Comparison of ENCODE assay signal across 2 cellular contexts in the genomic region with DNA sequence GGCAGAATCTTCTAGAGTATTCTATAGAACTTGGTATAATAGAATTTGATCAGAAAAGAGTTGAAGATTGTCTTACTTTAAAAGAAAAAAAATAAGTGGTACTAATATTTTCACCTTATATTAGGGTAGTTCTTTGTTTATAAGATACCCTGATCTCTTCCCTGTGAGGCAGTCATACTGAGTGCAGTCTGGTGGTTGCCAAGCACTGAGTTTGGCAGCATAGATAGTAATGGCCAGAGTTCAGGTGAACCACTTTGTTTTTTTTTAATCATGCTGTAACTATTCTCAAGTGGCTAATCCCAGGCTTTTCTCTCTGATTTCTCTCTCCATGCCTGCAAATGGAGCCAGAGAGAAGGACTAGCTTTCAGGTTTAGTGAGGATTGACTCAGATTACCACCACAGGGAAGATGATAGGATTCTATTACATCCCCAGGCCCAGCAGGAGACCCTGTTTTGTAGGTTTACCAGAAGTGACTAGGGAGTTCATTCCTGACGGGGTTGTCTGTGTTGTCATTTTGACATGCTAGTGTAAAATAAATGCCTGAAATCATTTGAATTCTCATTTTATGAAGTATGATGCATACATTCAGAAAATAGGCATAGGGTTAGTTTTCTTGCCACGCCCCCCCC.
TF ChIP-seq lines count a peak whose summit lies in the region.

No MANE protein-coding gene starts in this region.

TF ChIP-seq in GM23338, 12 proteins besides CTCF, POLR2A, EP300 and RAD21 (continues in another document):
- TF ChIP-seq, protein P1, sequence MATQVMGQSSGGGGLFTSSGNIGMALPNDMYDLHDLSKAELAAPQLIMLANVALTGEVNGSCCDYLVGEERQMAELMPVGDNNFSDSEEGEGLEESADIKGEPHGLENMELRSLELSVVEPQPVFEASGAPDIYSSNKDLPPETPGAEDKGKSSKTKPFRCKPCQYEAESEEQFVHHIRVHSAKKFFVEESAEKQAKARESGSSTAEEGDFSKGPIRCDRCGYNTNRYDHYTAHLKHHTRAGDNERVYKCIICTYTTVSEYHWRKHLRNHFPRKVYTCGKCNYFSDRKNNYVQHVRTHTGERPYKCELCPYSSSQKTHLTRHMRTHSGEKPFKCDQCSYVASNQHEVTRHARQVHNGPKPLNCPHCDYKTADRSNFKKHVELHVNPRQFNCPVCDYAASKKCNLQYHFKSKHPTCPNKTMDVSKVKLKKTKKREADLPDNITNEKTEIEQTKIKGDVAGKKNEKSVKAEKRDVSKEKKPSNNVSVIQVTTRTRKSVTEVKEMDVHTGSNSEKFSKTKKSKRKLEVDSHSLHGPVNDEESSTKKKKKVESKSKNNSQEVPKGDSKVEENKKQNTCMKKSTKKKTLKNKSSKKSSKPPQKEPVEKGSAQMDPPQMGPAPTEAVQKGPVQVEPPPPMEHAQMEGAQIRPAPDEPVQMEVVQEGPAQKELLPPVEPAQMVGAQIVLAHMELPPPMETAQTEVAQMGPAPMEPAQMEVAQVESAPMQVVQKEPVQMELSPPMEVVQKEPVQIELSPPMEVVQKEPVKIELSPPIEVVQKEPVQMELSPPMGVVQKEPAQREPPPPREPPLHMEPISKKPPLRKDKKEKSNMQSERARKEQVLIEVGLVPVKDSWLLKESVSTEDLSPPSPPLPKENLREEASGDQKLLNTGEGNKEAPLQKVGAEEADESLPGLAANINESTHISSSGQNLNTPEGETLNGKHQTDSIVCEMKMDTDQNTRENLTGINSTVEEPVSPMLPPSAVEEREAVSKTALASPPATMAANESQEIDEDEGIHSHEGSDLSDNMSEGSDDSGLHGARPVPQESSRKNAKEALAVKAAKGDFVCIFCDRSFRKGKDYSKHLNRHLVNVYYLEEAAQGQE (IDR thresholded peaks at IDR 0.05; ENCODE audit: unreplicated experiment): no peak
- TF ChIP-seq ZNF331 (CRISPR knock-in tag; IDR thresholded peaks at IDR 0.05; ENCODE audit: low read depth): no peak
- no peak for TF ChIP-seq NANOG (IDR thresholded peaks at IDR 0.05; ENCODE audit: borderline replicate concordance)
- no peak for TF ChIP-seq EZH2phosphoT487 (IDR thresholded peaks at IDR 0.05; ENCODE audit: unreplicated experiment)
- TF ChIP-seq, protein P2, sequence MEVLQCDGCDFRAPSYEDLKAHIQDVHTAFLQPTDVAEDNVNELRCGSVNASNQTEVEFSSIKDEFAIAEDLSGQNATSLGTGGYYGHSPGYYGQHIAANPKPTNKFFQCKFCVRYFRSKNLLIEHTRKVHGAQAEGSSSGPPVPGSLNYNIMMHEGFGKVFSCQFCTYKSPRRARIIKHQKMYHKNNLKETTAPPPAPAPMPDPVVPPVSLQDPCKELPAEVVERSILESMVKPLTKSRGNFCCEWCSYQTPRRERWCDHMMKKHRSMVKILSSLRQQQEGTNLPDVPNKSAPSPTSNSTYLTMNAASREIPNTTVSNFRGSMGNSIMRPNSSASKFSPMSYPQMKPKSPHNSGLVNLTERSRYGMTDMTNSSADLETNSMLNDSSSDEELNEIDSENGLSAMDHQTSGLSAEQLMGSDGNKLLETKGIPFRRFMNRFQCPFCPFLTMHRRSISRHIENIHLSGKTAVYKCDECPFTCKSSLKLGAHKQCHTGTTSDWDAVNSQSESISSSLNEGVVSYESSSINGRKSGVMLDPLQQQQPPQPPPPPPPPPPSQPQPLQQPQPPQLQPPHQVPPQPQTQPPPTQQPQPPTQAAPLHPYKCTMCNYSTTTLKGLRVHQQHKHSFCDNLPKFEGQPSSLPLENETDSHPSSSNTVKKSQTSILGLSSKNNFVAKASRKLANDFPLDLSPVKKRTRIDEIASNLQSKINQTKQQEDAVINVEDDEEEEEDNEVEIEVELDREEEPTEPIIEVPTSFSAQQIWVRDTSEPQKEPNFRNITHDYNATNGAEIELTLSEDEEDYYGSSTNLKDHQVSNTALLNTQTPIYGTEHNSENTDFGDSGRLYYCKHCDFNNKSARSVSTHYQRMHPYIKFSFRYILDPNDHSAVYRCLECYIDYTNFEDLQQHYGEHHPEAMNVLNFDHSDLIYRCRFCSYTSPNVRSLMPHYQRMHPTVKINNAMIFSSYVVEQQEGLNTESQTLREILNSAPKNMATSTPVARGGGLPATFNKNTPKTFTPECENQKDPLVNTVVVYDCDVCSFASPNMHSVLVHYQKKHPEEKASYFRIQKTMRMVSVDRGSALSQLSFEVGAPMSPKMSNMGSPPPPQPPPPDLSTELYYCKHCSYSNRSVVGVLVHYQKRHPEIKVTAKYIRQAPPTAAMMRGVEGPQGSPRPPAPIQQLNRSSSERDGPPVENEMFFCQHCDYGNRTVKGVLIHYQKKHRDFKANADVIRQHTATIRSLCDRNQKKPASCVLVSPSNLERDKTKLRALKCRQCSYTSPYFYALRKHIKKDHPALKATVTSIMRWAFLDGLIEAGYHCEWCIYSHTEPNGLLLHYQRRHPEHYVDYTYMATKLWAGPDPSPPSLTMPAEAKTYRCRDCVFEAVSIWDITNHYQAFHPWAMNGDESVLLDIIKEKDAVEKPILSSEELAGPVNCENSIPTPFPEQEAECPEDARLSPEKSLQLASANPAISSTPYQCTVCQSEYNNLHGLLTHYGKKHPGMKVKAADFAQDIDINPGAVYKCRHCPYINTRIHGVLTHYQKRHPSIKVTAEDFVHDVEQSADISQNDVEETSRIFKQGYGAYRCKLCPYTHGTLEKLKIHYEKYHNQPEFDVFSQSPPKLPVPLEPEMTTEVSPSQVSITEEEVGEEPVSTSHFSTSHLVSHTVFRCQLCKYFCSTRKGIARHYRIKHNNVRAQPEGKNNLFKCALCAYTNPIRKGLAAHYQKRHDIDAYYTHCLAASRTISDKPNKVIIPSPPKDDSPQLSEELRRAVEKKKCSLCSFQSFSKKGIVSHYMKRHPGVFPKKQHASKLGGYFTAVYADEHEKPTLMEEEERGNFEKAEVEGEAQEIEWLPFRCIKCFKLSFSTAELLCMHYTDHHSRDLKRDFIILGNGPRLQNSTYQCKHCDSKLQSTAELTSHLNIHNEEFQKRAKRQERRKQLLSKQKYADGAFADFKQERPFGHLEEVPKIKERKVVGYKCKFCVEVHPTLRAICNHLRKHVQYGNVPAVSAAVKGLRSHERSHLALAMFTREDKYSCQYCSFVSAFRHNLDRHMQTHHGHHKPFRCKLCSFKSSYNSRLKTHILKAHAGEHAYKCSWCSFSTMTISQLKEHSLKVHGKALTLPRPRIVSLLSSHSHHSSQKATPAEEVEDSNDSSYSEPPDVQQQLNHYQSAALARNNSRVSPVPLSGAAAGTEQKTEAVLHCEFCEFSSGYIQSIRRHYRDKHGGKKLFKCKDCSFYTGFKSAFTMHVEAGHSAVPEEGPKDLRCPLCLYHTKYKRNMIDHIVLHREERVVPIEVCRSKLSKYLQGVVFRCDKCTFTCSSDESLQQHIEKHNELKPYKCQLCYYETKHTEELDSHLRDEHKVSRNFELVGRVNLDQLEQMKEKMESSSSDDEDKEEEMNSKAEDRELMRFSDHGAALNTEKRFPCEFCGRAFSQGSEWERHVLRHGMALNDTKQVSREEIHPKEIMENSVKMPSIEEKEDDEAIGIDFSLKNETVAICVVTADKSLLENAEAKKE (CRISPR knock-in tag; IDR thresholded peaks at IDR 0.05): no peak
- no peak for TF ChIP-seq POLR2AphosphoS5 (IDR thresholded peaks at IDR 0.05; ENCODE audit: low read depth)
- TF ChIP-seq ZNF114 (CRISPR knock-in tag; IDR thresholded peaks at IDR 0.05): no peak
- no peak for TF ChIP-seq JUNB (IDR thresholded peaks at IDR 0.05; ENCODE audit: unreplicated experiment)
- TF ChIP-seq CREB1 (CRISPR knock-in tag; IDR thresholded peaks at IDR 0.05; ENCODE audit: low read depth): no peak

TF ChIP-seq in K562, 482 proteins besides CTCF, POLR2A, EP300 and RAD21:
- TF ChIP-seq PHB (CRISPR knock-in tag; IDR thresholded peaks at IDR 0.05) (no peak), ZKSCAN1 (IDR thresholded peaks at IDR 0.05; ENCODE audit: low read depth, low read length) (peak; percentile 76)
